In the genomic region with DNA sequence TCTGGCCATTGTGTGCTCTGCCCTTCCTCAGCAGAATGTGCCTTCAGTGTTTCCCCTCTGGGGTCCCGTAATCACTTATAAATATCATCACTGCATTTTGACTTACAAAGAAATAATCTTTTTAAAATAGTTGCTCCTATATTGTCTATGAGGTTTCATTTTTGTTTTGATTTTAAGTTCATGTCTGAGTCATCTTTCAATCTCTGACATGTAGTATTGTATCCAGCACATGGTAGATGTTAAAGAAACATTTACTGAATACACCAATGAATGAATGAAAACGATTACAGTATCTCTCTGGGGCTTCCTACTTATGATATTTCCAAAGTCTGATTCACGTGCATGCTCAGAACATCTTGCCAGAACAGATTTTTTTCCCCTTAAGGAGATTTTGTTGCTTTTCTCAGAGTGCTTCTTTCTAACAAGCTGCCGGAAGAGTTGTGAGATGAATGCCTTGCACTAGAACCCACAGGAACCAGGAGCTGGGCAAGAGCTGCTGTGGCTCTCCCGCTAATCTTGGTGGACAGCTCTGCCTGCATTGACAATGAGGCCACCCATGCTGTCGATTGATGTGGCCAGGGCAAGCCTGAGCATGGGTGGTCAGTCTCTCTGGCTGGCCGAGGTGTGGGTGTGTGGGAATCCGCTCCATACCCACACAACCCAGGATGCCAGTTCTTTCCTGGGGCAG, we compare ENCODE assay signal across 17 cellular contexts.
DNase-seq lines count a peak whose midpoint lies in the region; FAIRE-seq and TF ChIP-seq lines count a peak whose summit lies in the region.
"Had no signal": no experiment of that assay in that cellular context is flagged by ENCODE, and none has a peak within 500 bp of the region (broad histone marks: within the 10 kb centered on the region; RNA-seq: fewer than 3 reads in every experiment).

No MANE protein-coding gene starts in this region.

- H3K9ac ChIP-seq in mammary epithelial cell (ENCODE audit: insufficient read depth, low read length) (no peak overlapping the region), H1 (replicated peaks in 1 of 4; ENCODE audit: extremely low read depth in 1 of 4, low read depth in 3 of 4, low read length in 3 of 4) (no peak overlapping the region), mesendoderm (ENCODE audit: low read length) (no peak overlapping the region)
- H3K9ac ChIP-seq: BLaER1 had no signal

- H4K20me1 ChIP-seq in mammary epithelial cell (ENCODE audit: insufficient read depth, low read length) (no peaks in the 10 kb centered on the region), H1 (replicated peaks in 1 of 2; ENCODE audit: control insufficient read depth in 1 of 2, insufficient read depth in 2 of 2, low read length in 2 of 2) (no peaks in the 10 kb centered on the region)
- H4K20me1 ChIP-seq: BLaER1 had no signal

- H4K5ac ChIP-seq in H1 (ENCODE audit: insufficient read length, low read depth, low read length), result no peak overlapping the region
- no peak overlapping the region for H4K5ac ChIP-seq in mesendoderm (ENCODE audit: low read length)

- no peaks in the 10 kb centered on the region for H3K36me3 Mint-ChIP-seq in MCF 10A (ENCODE audit: insufficient read depth, unreplicated experiment)
- H3K36me3 Mint-ChIP-seq: CD14-positive monocyte; CD4-positive, alpha-beta memory T cell had no signal

- H3K18ac ChIP-seq in H1 (ENCODE audit: extremely low read depth, low read length) (no peak overlapping the region), mesendoderm (ENCODE audit: low read length) (no peak overlapping the region)

- no peaks in the 10 kb centered on the region for H3K4me1 ChIP-seq in mammary epithelial cell (ENCODE audit: insufficient read depth, low read length)
- H3K4me1 ChIP-seq in H1 (replicated peaks in 1 of 4; ENCODE audit: control insufficient read depth in 3 of 4, insufficient read depth in 4 of 4, low read length in 3 of 4), result no peaks in the 10 kb centered on the region
- H3K4me1 ChIP-seq in mesendoderm (ENCODE audit: control insufficient read depth, low read depth, low read length), result no peaks in the 10 kb centered on the region
- H3K4me1 ChIP-seq: BLaER1 had no signal

- H3K23ac ChIP-seq in H1 (ENCODE audit: insufficient read length) (no peak overlapping the region), mesendoderm (ENCODE audit: low read length) (no peak overlapping the region)

- H2BK5ac ChIP-seq in H1 (ENCODE audit: low read depth, low read length) (no peak overlapping the region), mesendoderm (ENCODE audit: low read length) (no peak overlapping the region)

- H3K27ac ChIP-seq in mammary epithelial cell (ENCODE audit: insufficient read depth, low read depth, low read length), result no peak overlapping the region
- H3K27ac ChIP-seq in H1 (ENCODE audit: low read depth, low read length), result no peak overlapping the region
- H3K27ac ChIP-seq in mesendoderm (ENCODE audit: low read depth, low read length), result no peak overlapping the region
- H3K27ac ChIP-seq: BLaER1 had no signal

- no TSS peak for BruUV-seq in mammary epithelial cell (replicated peaks; lab: Mats Ljungman, UMichigan)
- no TSS peak for BruUV-seq in MCF 10A (replicated peaks; lab: Mats Ljungman, UMichigan)

- H3K9me3 ChIP-seq in mammary epithelial cell (replicated peaks; ENCODE audit: insufficient read depth, low read length) (peaks cover 5% of the 10 kb centered on the region), H1 (ENCODE audit: insufficient read depth in 2 of 2, low read depth in 1 of 2, low read length in 1 of 2) (no peaks in the 10 kb centered on the region)
- H3K9me3 ChIP-seq: BLaER1 had no signal

- TF ChIP-seq RAD21 in H1 (IDR thresholded peaks at IDR 0.05 in 1 of 2, conservative IDR thresholded peaks at IDR 0.05 in 1 of 2; ENCODE audit: low read depth in 2 of 2, low read length in 2 of 2), result no peak

- H2BK120ac ChIP-seq in H1 (replicated peaks; ENCODE audit: low read depth, low read length) (no peak overlapping the region), mesendoderm (ENCODE audit: low read depth, low read length) (no peak overlapping the region)

- H3K4me2 ChIP-seq in mammary epithelial cell (ENCODE audit: insufficient read depth, low read depth, low read length) (no peak overlapping the region), H1 (ENCODE audit: insufficient read depth in 1 of 2, low read depth in 2 of 2, low read length in 2 of 2) (no peak overlapping the region), mesendoderm (ENCODE audit: low read length) (no peak overlapping the region)
- H3K4me2 ChIP-seq: BLaER1 had no signal

- no peak overlapping the region for H2BK20ac ChIP-seq in H1 (ENCODE audit: low read length)

- 31% methylated on average over 8 of the region's 8 CpGs for WGBS in mammary epithelial cell (ENCODE audit: low coverage, missing lambda C conversion rate)
- 93% methylated on average over 8 of the region's 8 CpGs; no CpG with 5 or more reads in 1 of the 2 experiments for WGBS in H1 (ENCODE audit: extremely low coverage in 1 of 2, insufficient coverage in 1 of 2, insufficient read length in 1 of 2, insufficient replicate concordance in 2 of 2, low coverage in 1 of 2, low lambda C conversion rate in 2 of 2, missing lambda C conversion rate in 1 of 2), 2 experiments
- no CpG with 5 or more reads among the region's 8 CpGs for whole genome bisulfite sequencing in mesendoderm (ENCODE audit: extremely low coverage, insufficient coverage, low lambda C conversion rate)

- DNase-seq in mammary epithelial cell (peak; percentile 6), MCF 10A (ENCODE audit: unreplicated experiment) (no peak), H1 (ENCODE audit: low read depth in 1 of 2, low spot score in 2 of 2) (no peak), retina (peak; percentile 36), mesendoderm (no peak), germinal center (ENCODE audit: low spot score) (no peak)
- DNase-seq in activated effector memory CD4-positive, alpha-beta T cell treated with Interleukin-2 at 50 U/mL for 16 hours, result no peak
- DNase-seq: 8988T; Calu3; CD4-positive, alpha-beta memory T cell; DMS79 treated with DMSO at 0.1 percent for 48 hours; GF-D8; GOT3; H9 had no signal

- no peak for TF ChIP-seq POLR2A in H1 (IDR thresholded peaks at IDR 0.05; ENCODE audit: control extremely low read depth in 1 of 2, low read depth in 2 of 2, low read length in 2 of 2)

- dilution Hi-C loops in mammary epithelial cell (cut with HindIII; ENCODE audit: low sequenced_read_pairs), result no loop called here

- peaks cover 2% of the 10 kb centered on the region; the same call in 1 of the 2 replicates for H3K23me2 ChIP-seq in H1 (ENCODE audit: low read depth, low read length)

- TF ChIP-seq CTCF in mammary epithelial cell (conservative IDR thresholded peaks at IDR 0.05 in 1 of 2, IDR thresholded peaks at IDR 0.05 in 1 of 2; ENCODE audit: extremely low read depth in 1 of 2, insufficient read depth in 1 of 2, low read depth in 1 of 2, low read length in 2 of 2) (no peak), MCF 10A (IDR thresholded peaks at IDR 0.05; ENCODE audit: unreplicated experiment) (no peak), H1 (IDR thresholded peaks at IDR 0.05; ENCODE audit: control extremely low read depth in 1 of 3, insufficient read depth in 1 of 3, low read depth in 1 of 3, low read length in 3 of 3) (no peak)

- H3K36me3 ChIP-seq in mammary epithelial cell (ENCODE audit: insufficient read depth, low read length) (no peaks in the 10 kb centered on the region), H1 (ENCODE audit: control insufficient read depth in 2 of 4, insufficient read depth in 4 of 4, low read length in 3 of 4) (no peaks in the 10 kb centered on the region), mesendoderm (ENCODE audit: control insufficient read depth, insufficient read depth, low read length) (no peaks in the 10 kb centered on the region)
- H3K36me3 ChIP-seq: BLaER1 had no signal

- H4K8ac ChIP-seq in H1 (ENCODE audit: extremely low read depth, insufficient read depth, low read length) (peak overlapping the region; percentile 77; the same call in 1 of the 2 replicates), mesendoderm (ENCODE audit: low read depth, low read length) (no peak overlapping the region)

- H2BK12ac ChIP-seq in H1 (ENCODE audit: low read depth, low read length), result no peak overlapping the region

- H3K14ac ChIP-seq in H1 (ENCODE audit: insufficient read length), result no peak overlapping the region

- H3K27me3 Mint-ChIP-seq in MCF 10A (ENCODE audit: insufficient read depth, unreplicated experiment), result no peaks in the 10 kb centered on the region

- H3K27ac Mint-ChIP-seq in MCF 10A (ENCODE audit: low read depth, unreplicated experiment), result no peak overlapping the region
- H3K27ac Mint-ChIP-seq: CD14-positive monocyte; CD4-positive, alpha-beta memory T cell had no signal

- no peaks in the 10 kb centered on the region for H3K79me1 ChIP-seq in H1 (ENCODE audit: low read depth, low read length)
- no peaks in the 10 kb centered on the region for H3K79me1 ChIP-seq in mesendoderm (ENCODE audit: low read length)

- intact Hi-C loops in mammary epithelial cell (cut with micrococcal nuclease), result no loop called here
- intact Hi-C loops in MCF 10A (cut with micrococcal nuclease), result no loop called here

- H3K79me2 ChIP-seq in mammary epithelial cell (ENCODE audit: insufficient read depth, low read length) (no peaks in the 10 kb centered on the region), H1 (ENCODE audit: control insufficient read depth in 1 of 2, insufficient read depth in 2 of 2, low read length in 2 of 2) (no peaks in the 10 kb centered on the region), mesendoderm (ENCODE audit: control insufficient read depth, insufficient read depth, low read length) (no peaks in the 10 kb centered on the region)

- POLR2A ChIA-PET in MCF 10A (lab: Yijun Ruan, JAX), result no interaction called here
- POLR2A ChIA-PET in H1 (lab: Charles Lee; ENCODE audit: partially characterized antibody), result no interaction called here

- H3K9me3 Mint-ChIP-seq in MCF 10A (ENCODE audit: unreplicated experiment), result no peaks in the 10 kb centered on the region
- H3K9me3 Mint-ChIP-seq: CD14-positive monocyte; CD4-positive, alpha-beta memory T cell; H9 had no signal

- no peak for FAIRE-seq in H1 (lab: Jason Lieb, UNC)
- FAIRE-seq: HepG2 had no signal

- CTCF ChIA-PET in mammary epithelial cell (lab: Charles Lee; ENCODE audit: low non-redundant PET) (no interaction called here), MCF 10A (lab: Yijun Ruan, JAX) (no interaction called here), H1 (lab: Charles Lee; ENCODE audit: partially characterized antibody) (interaction anchor here (1.1 kb wide), 1 partner anchor 22 kb away, joined by 3 read pairs; no protein-coding TSS in a partner anchor)

- no peaks in the 10 kb centered on the region for H3K4me1 Mint-ChIP-seq in MCF 10A (ENCODE audit: insufficient read depth, unreplicated experiment)
- H3K4me1 Mint-ChIP-seq: CD14-positive monocyte; CD4-positive, alpha-beta memory T cell had no signal

- H3K56ac ChIP-seq in H1 (replicated peaks; ENCODE audit: insufficient read length, low read depth, low read length) (no peak overlapping the region), mesendoderm (ENCODE audit: low read length) (no peak overlapping the region)

- no peak overlapping the region for H3K4me3 Mint-ChIP-seq in MCF 10A (ENCODE audit: unreplicated experiment)
- H3K4me3 Mint-ChIP-seq: CD14-positive monocyte; CD4-positive, alpha-beta memory T cell; H9 had no signal

- H3K4ac ChIP-seq in H1 (replicated peaks; ENCODE audit: insufficient read length, low read depth, low read length), result no peak overlapping the region
- H3K4ac ChIP-seq in mesendoderm (ENCODE audit: low read depth, low read length), result no peak overlapping the region

- H4K91ac ChIP-seq in H1 (replicated peaks; ENCODE audit: insufficient read length, low read length), result no peak overlapping the region

- no peak overlapping the region for H2AK5ac ChIP-seq in H1 (ENCODE audit: low read depth, low read length)
- no peak overlapping the region for H2AK5ac ChIP-seq in mesendoderm (ENCODE audit: low read length)

- H2AFZ ChIP-seq in mammary epithelial cell (ENCODE audit: low read depth, low read length) (no peak overlapping the region), H1 (ENCODE audit: low read length) (no peak overlapping the region)

- no peak for TF ChIP-seq EP300 in H1 (IDR thresholded peaks at IDR 0.05; ENCODE audit: borderline replicate concordance in 1 of 2, low read depth in 2 of 2, low read length in 2 of 2)

- H3K27me3 ChIP-seq in mammary epithelial cell (ENCODE audit: insufficient read depth, low read length), result no peaks in the 10 kb centered on the region
- no peaks in the 10 kb centered on the region for H3K27me3 ChIP-seq in H1 (replicated peaks in 1 of 4; ENCODE audit: control insufficient read depth in 3 of 4, extremely low read depth in 1 of 4, insufficient read depth in 3 of 4, low read length in 3 of 4)
- H3K27me3 ChIP-seq in mesendoderm (ENCODE audit: insufficient read depth, low read length, poor library complexity), result no peaks in the 10 kb centered on the region
- H3K27me3 ChIP-seq: BLaER1 had no signal

- no peak overlapping the region for H3K4me3 ChIP-seq in mammary epithelial cell (replicated peaks in 1 of 3; ENCODE audit: insufficient read depth in 1 of 3, low read depth in 2 of 3, low read length in 3 of 3)
- H3K4me3 ChIP-seq in H1 (ENCODE audit: extremely low read depth in 1 of 4, insufficient read depth in 2 of 4, low read depth in 3 of 4, low read length in 4 of 4), result no peak overlapping the region
- H3K4me3 ChIP-seq in mesendoderm (ENCODE audit: low read length), result no peak overlapping the region
- H3K4me3 ChIP-seq: BLaER1 had no signal

- no peak overlapping the region for H2BK15ac ChIP-seq in H1 (ENCODE audit: low read length)
- H2BK15ac ChIP-seq in mesendoderm (replicated peaks; ENCODE audit: low read depth), result no peak overlapping the region

- in situ Hi-C loops in mammary epithelial cell (cut with MboI; ENCODE audit: low sequenced_read_pairs in 2 of 2), result no loop called here

Comparison
In these comparisons a context has a peak if more than half of its experiments do, and no peak if none do; other contexts are left out.
1. DNase-seq: peak in mammary epithelial cell (single experiment) and retina (single experiment); none in MCF 10A (single experiment), H1 (0 of 2), activated effector memory CD4-positive, alpha-beta T cell treated with Interleukin-2 at 50 U/mL for 16 hours (single experiment), mesendoderm (single experiment) and germinal center (single experiment).